15 cellular contexts compared by ENCODE assay signal in the genomic region with DNA sequence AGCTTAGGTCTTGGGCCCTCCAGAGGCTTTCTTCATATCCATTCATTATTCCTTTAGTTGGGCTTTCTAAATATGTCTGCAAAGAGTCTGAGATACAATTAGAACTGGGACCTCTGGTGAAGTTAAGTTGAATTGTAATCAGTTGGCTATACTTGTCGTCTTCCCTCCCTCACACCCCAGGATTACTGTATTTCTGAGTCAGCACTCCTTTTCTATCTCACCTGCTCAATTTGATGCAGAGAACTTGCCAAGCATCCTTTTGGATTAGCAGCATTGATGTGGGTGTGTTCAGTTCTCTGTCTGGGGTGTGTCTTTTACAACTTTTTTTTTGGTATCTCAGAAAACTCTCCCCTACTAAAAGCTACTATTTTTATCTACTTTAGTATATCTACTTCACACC. TPM values are rescaled to one million over a fixed set of nuclear protein-coding genes. Genes with fewer than 3 reads are reported as not detected.
A peak's percentile ranks its signal among the peaks of the same experiment; 100 is the strongest.
DNase-seq lines count a peak whose midpoint lies in the region; ATAC-seq and TF ChIP-seq lines count a peak whose summit lies in the region.
"Had no signal": no experiment of that assay in that cellular context is flagged by ENCODE, and none has a peak within 500 bp of the region (broad histone marks: within the 10 kb centered on the region; RNA-seq: fewer than 3 reads in every experiment).

No MANE protein-coding gene starts in this region.

- RAD21 ChIA-PET in HCT116 (lab: Charles Lee; ENCODE audit: low non-redundant PET in 1 of 2, low total read pairs in 2 of 2, uncharacterized antibody in 2 of 2, unreplicated experiment in 2 of 2), result no interaction called here

- H3K36me3 ChIP-seq in HCT116 (ENCODE audit: control insufficient read depth in 1 of 2, insufficient read depth in 2 of 2, low read length in 2 of 2) (no peaks in the 10 kb centered on the region), breast epithelium (no peaks in the 10 kb centered on the region), right lobe of liver (peaks cover 0 to 2% (median 0%) of the 10 kb centered on the region in 4 donors), spleen (no peaks in the 10 kb centered on the region)

- H3K9me3 ChIP-seq in HCT116 (ENCODE audit: control insufficient read depth in 1 of 2, insufficient read depth in 1 of 2, low read depth in 1 of 2, low read length in 2 of 2), result no peaks in the 10 kb centered on the region
- no peaks in the 10 kb centered on the region for H3K9me3 ChIP-seq in breast epithelium
- H3K9me3 ChIP-seq in right lobe of liver, result no peaks in the 10 kb centered on the region
- no peaks in the 10 kb centered on the region for H3K9me3 ChIP-seq in spleen

- no peaks in the 10 kb centered on the region for H3K27me3 ChIP-seq in HCT116 (ENCODE audit: insufficient read depth, low read length)
- no peaks in the 10 kb centered on the region for H3K27me3 ChIP-seq in breast epithelium
- H3K27me3 ChIP-seq in right lobe of liver, result no peaks in the 10 kb centered on the region
- H3K27me3 ChIP-seq in spleen (replicated peaks in 1 of 7), result no peaks in the 10 kb centered on the region

- H3K9ac ChIP-seq in HCT116 (ENCODE audit: low read length), result peak overlapping the region; percentile 69

- H4K20me1 ChIP-seq in HCT116 (ENCODE audit: insufficient read depth), result peaks cover 4% of the 10 kb centered on the region; the same call in 1 of the 2 replicates

- H3K4me2 ChIP-seq in HCT116 (ENCODE audit: low read length), result peak overlapping the region; percentile 72

- H3K4me3 ChIP-seq in HCT116 (replicated peaks in 1 of 2; ENCODE audit: low read depth in 1 of 2, low read length in 2 of 2) (no peak overlapping the region), breast epithelium (peak overlapping the region in 1 of 3 donors; percentile 39), right lobe of liver (no peak overlapping the region), spleen (peak overlapping the region in 2 of 8 donors; percentile 19 to 33)

- H3K79me2 ChIP-seq in HCT116 (ENCODE audit: insufficient read depth, low read length), result peaks cover 100% of the 10 kb centered on the region

- intact Hi-C loops in HCT116 (cut with micrococcal nuclease) (no loop called here), breast epithelium (cut with DNase I; ENCODE audit: low total_unique reads) (no loop called here), right lobe of liver (cut with DNase I) (no loop called here), spleen (cut with DNase I; ENCODE audit: low total_unique reads) (no loop called here)

- H2AFZ ChIP-seq in HCT116 (ENCODE audit: low read depth, low read length, poor library complexity, severe bottlenecking), result no peak overlapping the region

- TF ChIP-seq CTCF in HCT116 (IDR thresholded peaks at IDR 0.05 in 2 of 3, conservative IDR thresholded peaks at IDR 0.05 in 1 of 3; ENCODE audit: borderline replicate concordance in 1 of 3, insufficient read depth in 1 of 3, low read depth in 2 of 3, low read length in 2 of 3) (no peak), breast epithelium (IDR thresholded peaks at IDR 0.05) (no peak), right lobe of liver (IDR thresholded peaks at IDR 0.05) (no peak), spleen (IDR thresholded peaks at IDR 0.05 in 8 of 11, conservative IDR thresholded peaks at IDR 0.05 in 3 of 11) (no peak)

- no TSS peak for BruUV-seq in HCT116 (replicated peaks; lab: Mats Ljungman, UMichigan)

- H3K9me2 ChIP-seq in HCT116 (ENCODE audit: insufficient read depth), result no peaks in the 10 kb centered on the region

- no peak for TF ChIP-seq RAD21 in HCT116 (IDR thresholded peaks at IDR 0.05; ENCODE audit: low read depth)

- WGBS in right lobe of liver (ENCODE audit: insufficient coverage, low coverage, low lambda C conversion rate, missing lambda C conversion rate), result 36% methylated on average over 1 of the region's 1 CpG
- WGBS in spleen, 5 donors, result 35 to 76% (median 61%) methylated on average over 1 of the region's 1 CpG

- DNase-seq in HCT116 (ENCODE audit: low read depth, low spot score), result no peak
- no peak for DNase-seq in breast epithelium (ENCODE audit: low spot score in 2 of 2)
- no peak for DNase-seq in right lobe of liver
- DNase-seq in spleen, result no peak
- DNase-seq in NCI-H446 treated with DMSO at 0.1 percent for 48 hours (lab: John Stamatoyannopoulos, UW), result no peak
- DNase-seq in C1 segment of cervical spinal cord (lab: John Stamatoyannopoulos, UW), result no peak
- DNase-seq in RKO (ENCODE audit: low spot score), result no peak
- DNase-seq: activated B cell treated with CpG ODN at 0.5 μM for 24 hours; activated T-cell treated with anti-CD3 and anti-CD28 coated beads, Interleukin-2, amount 50 U/mL, for 72 hours; CD8-positive, alpha-beta T cell; NCI-H2029 had no signal

- TF ChIP-seq POLR2A in HCT116 (IDR thresholded peaks at IDR 0.05; ENCODE audit: borderline replicate concordance, extremely low read depth, insufficient read depth, insufficient read length) (no peak), breast epithelium (IDR thresholded peaks at IDR 0.05) (no peak), right lobe of liver (IDR thresholded peaks at IDR 0.05) (no peak), spleen (IDR thresholded peaks at IDR 0.05) (no peak)

- no peak for ATAC-seq in HCT116
- ATAC-seq in right lobe of liver, result no peak
- no peak for ATAC-seq in HG02938 (IDR thresholded peaks at IDR 0.05; ENCODE audit: unreplicated experiment)
- ATAC-seq: activated T-cell treated with anti-CD3 and anti-CD28 coated beads, Interleukin-2, amount 50 U/mL, for 72 hours; CD8-positive, alpha-beta T cell had no signal

- H3K4me1 ChIP-seq in HCT116 (ENCODE audit: control insufficient read depth in 1 of 2, insufficient read depth in 2 of 2, low read length in 2 of 2) (peaks cover 92 to 98% of the 10 kb centered on the region in 2 experiments), breast epithelium (peaks cover 14 to 58% of the 10 kb centered on the region in 2 donors), right lobe of liver (peaks cover 0 to 86% (median 49%) of the 10 kb centered on the region in 4 donors), spleen (peaks cover 46 to 99% (median 85%) of the 10 kb centered on the region in 6 donors)

- POLR2A ChIA-PET in HCT116 (lab: Charles Lee), result interaction anchor here (1.0 kb wide), 1 partner anchor 15 kb away, joined by 5 read pairs; a partner anchor contains a TSS

- H3K27ac ChIP-seq in HCT116 (ENCODE audit: low read depth, low read length), result peak overlapping the region; percentile 89
- H3K27ac ChIP-seq in breast epithelium, result peak overlapping the region; percentile 91 to 92
- peak overlapping the region; percentile 33 to 90 (median 85) for H3K27ac ChIP-seq in right lobe of liver
- H3K27ac ChIP-seq in spleen, result peak overlapping the region in 6 of 8 donors; percentile 63 to 90 (median 79)

- CTCF ChIA-PET in HCT116 (lab: Charles Lee), result interaction anchor here (4.5 kb wide), 1 partner anchor 24 kb away, joined by 30 read pairs; no protein-coding TSS in a partner anchor

TF ChIP-seq in HCT116, 20 proteins besides CTCF, POLR2A, EP300 and RAD21 (continues in another document):
- TF ChIP-seq CEBPB (IDR thresholded peaks at IDR 0.05; ENCODE audit: low read depth) (no peak), ELF1 (IDR thresholded peaks at IDR 0.05; ENCODE audit: borderline replicate concordance, low read depth) (no peak), POLR2AphosphoS5 (IDR thresholded peaks at IDR 0.05; ENCODE audit: low read depth, low read length) (no peak), SIN3A (IDR thresholded peaks at IDR 0.05; ENCODE audit: low read depth) (no peak), EGR1 (IDR thresholded peaks at IDR 0.05; ENCODE audit: low read depth) (no peak), SP1 (IDR thresholded peaks at IDR 0.05; ENCODE audit: low read depth) (no peak), EZH2phosphoT487 (IDR thresholded peaks at IDR 0.05; ENCODE audit: borderline replicate concordance) (no peak), CBX3 (IDR thresholded peaks at IDR 0.05; ENCODE audit: low read depth) (no peak), EZH2 (IDR thresholded peaks at IDR 0.05) (no peak), FOSL1 (IDR thresholded peaks at IDR 0.05; ENCODE audit: low read depth) (no peak), JUND (IDR thresholded peaks at IDR 0.05) (no peak)
- TF ChIP-seq, protein P1, sequence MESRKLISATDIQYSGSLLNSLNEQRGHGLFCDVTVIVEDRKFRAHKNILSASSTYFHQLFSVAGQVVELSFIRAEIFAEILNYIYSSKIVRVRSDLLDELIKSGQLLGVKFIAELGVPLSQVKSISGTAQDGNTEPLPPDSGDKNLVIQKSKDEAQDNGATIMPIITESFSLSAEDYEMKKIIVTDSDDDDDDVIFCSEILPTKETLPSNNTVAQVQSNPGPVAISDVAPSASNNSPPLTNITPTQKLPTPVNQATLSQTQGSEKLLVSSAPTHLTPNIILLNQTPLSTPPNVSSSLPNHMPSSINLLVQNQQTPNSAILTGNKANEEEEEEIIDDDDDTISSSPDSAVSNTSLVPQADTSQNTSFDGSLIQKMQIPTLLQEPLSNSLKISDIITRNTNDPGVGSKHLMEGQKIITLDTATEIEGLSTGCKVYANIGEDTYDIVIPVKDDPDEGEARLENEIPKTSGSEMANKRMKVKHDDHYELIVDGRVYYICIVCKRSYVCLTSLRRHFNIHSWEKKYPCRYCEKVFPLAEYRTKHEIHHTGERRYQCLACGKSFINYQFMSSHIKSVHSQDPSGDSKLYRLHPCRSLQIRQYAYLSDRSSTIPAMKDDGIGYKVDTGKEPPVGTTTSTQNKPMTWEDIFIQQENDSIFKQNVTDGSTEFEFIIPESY (IDR thresholded peaks at IDR 0.05; ENCODE audit: extremely low read depth, insufficient replicate concordance, low read length), result no peak
- TF ChIP-seq, protein P2, sequence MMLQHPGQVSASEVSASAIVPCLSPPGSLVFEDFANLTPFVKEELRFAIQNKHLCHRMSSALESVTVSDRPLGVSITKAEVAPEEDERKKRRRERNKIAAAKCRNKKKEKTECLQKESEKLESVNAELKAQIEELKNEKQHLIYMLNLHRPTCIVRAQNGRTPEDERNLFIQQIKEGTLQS (IDR thresholded peaks at IDR 0.05), result no peak

RNA-seq across cellular contexts. Expression of a gene that starts 15.0 kb away (rescaled TPM):
- total RNA-seq in HCT116 (2021; ENCODE audit: unreplicated experiment) (157 TPM), breast epithelium (100 to 1,000 TPM in 2 of 3 donors, 10 to 100 TPM in 1; 82.1 to 259 (median 175) TPM), right lobe of liver (100 to 1,000 TPM in 3 of 6 experiments, 10 to 100 TPM in 3; 62.3 to 123 (median 97.8) TPM), spleen (100 to 1,000 TPM in 6 of 7 donors, 10 to 100 TPM in 1; 89.4 to 227 (median 130) TPM)
- 94.8 and 163 TPM in 2 replicates for polyA plus RNA-seq in HCT116 (2012)
- 10 to 100 TPM; 12.0 to 24.6 (median 13.0) TPM for polyA plus RNA-seq in spleen

RNA-seq across cellular contexts. Expression of a gene that starts 25.0 kb away (rescaled TPM):
- total RNA-seq in HCT116 (2021; ENCODE audit: unreplicated experiment) (not detected), breast epithelium (not detected), right lobe of liver (not detected), spleen (not detected)
- 0.09 and 0.11 TPM in 2 replicates for polyA plus RNA-seq in HCT116 (2012)
- not detected for polyA plus RNA-seq in spleen
- total RNA-seq: activated B cell treated with CpG ODN at 0.5 μM for 24 hours; activated T-cell treated with anti-CD3 and anti-CD28 coated beads, Interleukin-2, amount 50 U/mL, for 72 hours; CD8-positive, alpha-beta T cell; HT1080; mucosa of gallbladder; RPMI7951 had no signal

RNA-seq across cellular contexts. Expression of a gene that starts 35.3 kb away (rescaled TPM):
- total RNA-seq in HCT116 (2021; ENCODE audit: unreplicated experiment) (194 TPM), breast epithelium (100 to 1,000 TPM in 2 of 3 donors, 10 to 100 TPM in 1; 84.3 to 153 (median 153) TPM), right lobe of liver (100 to 1,000 TPM in 1 of 6 experiments, 10 to 100 TPM in 5; 57.1 to 110 (median 70.7) TPM), spleen (100 to 1,000 TPM in 4 of 7 donors, 10 to 100 TPM in 3; 79.1 to 119 (median 104) TPM)
- polyA plus RNA-seq in HCT116 (2012), result 149 and 178 TPM in 2 replicates
- polyA plus RNA-seq in spleen, result 100 to 1,000 TPM; 175 to 247 (median 245) TPM
